8 cellular contexts compared by ENCODE assay signal in the genomic region with DNA sequence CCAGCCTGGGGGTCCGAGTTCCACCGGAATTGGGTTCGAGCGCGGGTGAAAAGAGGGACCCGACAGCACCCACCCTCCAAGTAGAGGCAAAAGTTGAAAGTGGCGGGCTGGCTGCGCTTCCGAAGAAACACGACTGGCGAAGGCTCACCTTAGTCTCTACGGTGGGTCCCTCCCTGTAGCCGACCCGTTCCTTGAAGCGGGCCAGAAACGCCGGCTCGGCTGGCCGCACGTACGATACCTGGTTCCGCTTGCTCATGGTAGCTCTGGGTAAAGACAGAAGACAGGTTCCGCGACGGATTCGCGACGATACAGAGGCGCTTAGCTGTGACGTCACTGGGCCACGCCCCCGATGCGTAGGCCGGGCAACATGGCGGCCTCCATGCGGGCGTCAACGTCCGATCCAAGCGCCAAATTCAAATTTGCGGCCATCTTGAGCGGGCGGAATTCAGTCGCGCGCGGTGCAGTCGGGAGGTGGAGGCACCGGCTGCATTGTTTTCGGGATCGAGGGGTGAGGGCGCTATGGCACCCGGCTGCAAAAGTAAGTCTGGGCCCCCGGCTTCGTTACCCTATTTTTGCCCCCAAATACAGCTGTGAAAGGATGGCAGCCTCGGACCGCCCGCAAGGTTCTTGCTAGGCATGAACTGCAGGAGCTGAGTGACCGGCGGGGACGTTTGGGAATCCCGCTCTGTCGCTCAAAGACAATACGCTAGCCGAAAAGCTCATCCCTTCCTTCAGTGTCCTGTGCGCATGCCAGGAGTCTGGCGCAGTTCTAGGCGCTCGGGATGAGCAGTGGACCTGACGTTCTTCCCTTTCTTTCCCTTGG. TPM values are rescaled to one million over a fixed set of nuclear protein-coding genes. Genes with fewer than 3 reads are reported as not detected.
A peak's percentile ranks its signal among the peaks of the same experiment; 100 is the strongest.
DNase-seq lines count a peak whose midpoint lies in the region; ATAC-seq, FAIRE-seq and TF ChIP-seq lines count a peak whose summit lies in the region.

A gene (minus strand): TSS at position 273 of the 823 bp plus-strand sequence. CDS start 17 bp downstream, at position 256.
A gene with protein sequence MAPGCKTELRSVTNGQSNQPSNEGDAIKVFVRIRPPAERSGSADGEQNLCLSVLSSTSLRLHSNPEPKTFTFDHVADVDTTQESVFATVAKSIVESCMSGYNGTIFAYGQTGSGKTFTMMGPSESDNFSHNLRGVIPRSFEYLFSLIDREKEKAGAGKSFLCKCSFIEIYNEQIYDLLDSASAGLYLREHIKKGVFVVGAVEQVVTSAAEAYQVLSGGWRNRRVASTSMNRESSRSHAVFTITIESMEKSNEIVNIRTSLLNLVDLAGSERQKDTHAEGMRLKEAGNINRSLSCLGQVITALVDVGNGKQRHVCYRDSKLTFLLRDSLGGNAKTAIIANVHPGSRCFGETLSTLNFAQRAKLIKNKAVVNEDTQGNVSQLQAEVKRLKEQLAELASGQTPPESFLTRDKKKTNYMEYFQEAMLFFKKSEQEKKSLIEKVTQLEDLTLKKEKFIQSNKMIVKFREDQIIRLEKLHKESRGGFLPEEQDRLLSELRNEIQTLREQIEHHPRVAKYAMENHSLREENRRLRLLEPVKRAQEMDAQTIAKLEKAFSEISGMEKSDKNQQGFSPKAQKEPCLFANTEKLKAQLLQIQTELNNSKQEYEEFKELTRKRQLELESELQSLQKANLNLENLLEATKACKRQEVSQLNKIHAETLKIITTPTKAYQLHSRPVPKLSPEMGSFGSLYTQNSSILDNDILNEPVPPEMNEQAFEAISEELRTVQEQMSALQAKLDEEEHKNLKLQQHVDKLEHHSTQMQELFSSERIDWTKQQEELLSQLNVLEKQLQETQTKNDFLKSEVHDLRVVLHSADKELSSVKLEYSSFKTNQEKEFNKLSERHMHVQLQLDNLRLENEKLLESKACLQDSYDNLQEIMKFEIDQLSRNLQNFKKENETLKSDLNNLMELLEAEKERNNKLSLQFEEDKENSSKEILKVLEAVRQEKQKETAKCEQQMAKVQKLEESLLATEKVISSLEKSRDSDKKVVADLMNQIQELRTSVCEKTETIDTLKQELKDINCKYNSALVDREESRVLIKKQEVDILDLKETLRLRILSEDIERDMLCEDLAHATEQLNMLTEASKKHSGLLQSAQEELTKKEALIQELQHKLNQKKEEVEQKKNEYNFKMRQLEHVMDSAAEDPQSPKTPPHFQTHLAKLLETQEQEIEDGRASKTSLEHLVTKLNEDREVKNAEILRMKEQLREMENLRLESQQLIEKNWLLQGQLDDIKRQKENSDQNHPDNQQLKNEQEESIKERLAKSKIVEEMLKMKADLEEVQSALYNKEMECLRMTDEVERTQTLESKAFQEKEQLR (N-terminal part only) (plus strand): TSS at position 448 of the 823 bp plus-strand sequence. CDS start 72 bp downstream, at position 520.

- H3K79me2 ChIP-seq in OCI-LY1 (ENCODE audit: insufficient read depth, low read length) (peaks cover 53% of the 10 kb centered on the region), endothelial cell of umbilical vein (ENCODE audit: control insufficient read depth, insufficient read depth, low read length) (peaks cover 64% of the 10 kb centered on the region)

- POLR2A ChIA-PET in endothelial cell of umbilical vein (lab: Charles Lee) = interaction anchor here (1.2 kb wide), 1 partner anchor 49 kb away, joined by 3 read pairs; a partner anchor contains a TSS

- H3K27me3 ChIP-seq in OCI-LY1 (ENCODE audit: insufficient read depth, low read length) (no peaks in the 10 kb centered on the region), endothelial cell of umbilical vein (ENCODE audit: control insufficient read depth in 2 of 2, insufficient read depth in 2 of 2, low read length in 2 of 2) (no peaks in the 10 kb centered on the region)

- H3K4me1 ChIP-seq in OCI-LY1 (ENCODE audit: insufficient read depth, low read length, severe bottlenecking) = peaks cover 11% of the 10 kb centered on the region
- peaks cover 6% of the 10 kb centered on the region for H3K4me1 ChIP-seq in endothelial cell of umbilical vein (ENCODE audit: control insufficient read depth, extremely low read depth, insufficient read depth, low read length)

- peak within 1 kb of the TSS; percentile 95 for H3K4me3 ChIP-seq in OCI-LY1 (ENCODE audit: low read depth, low read length, poor library complexity, severe bottlenecking)
- peak within 1 kb of the TSS; percentile 57 to 91 (median 81) for H3K4me3 ChIP-seq in endothelial cell of umbilical vein (replicated peaks in 1 of 3; ENCODE audit: insufficient read depth in 1 of 3, low read depth in 1 of 3, low read length in 3 of 3)

- CTCF ChIA-PET in endothelial cell of umbilical vein (lab: Charles Lee) = interaction anchor here (0.7 to 1.8 kb wide), 7 partner anchors 32 to 438 kb away, joined by 3 to 6 read pairs (median 4); a partner anchor contains a TSS

- H3K27ac ChIP-seq in OCI-LY1 (ENCODE audit: low read depth, low read length, poor library complexity, severe bottlenecking) = peak within 1 kb of the TSS; percentile 56
- peak within 1 kb of the TSS; percentile 80 for H3K27ac ChIP-seq in endothelial cell of umbilical vein (ENCODE audit: insufficient read depth, low read depth, low read length)

- BruUV-seq in endothelial cell of umbilical vein (replicated peaks; lab: Mats Ljungman, UMichigan) = TSS peak; percentile 70

- H2AFZ ChIP-seq in OCI-LY1 (ENCODE audit: low read length) = peak within 1 kb of the TSS; percentile 32
- peak within 1 kb of the TSS; percentile 95 for H2AFZ ChIP-seq in endothelial cell of umbilical vein (ENCODE audit: low read depth, low read length)

- H3K9ac ChIP-seq in OCI-LY1 (ENCODE audit: low read length) (peak within 1 kb of the TSS; percentile 94), endothelial cell of umbilical vein (replicated peaks; ENCODE audit: extremely low read depth, insufficient read depth, low read length) (peak within 1 kb of the TSS; percentile 93)

- H3K4me2 ChIP-seq in OCI-LY1 (ENCODE audit: low read length) (peak within 1 kb of the TSS; percentile 82), endothelial cell of umbilical vein (ENCODE audit: insufficient read depth, low read length) (peak within 1 kb of the TSS; percentile 90)

- DNase-seq in D341Med (ENCODE audit: low spot score) (peak; percentile 96), HuH-7 (ENCODE audit: low spot score) (peak; percentile 84), endothelial cell of umbilical vein (ENCODE audit: low read depth, low spot score) (peak; percentile 96), middle frontal gyrus (ENCODE audit: extremely low spot score, low spot score) (peak; percentile 94)
- DNase-seq in activated CD8-positive, alpha-beta memory T cell treated with anti-CD3 and anti-CD28 coated beads, Interleukin-2, amount 50 U/mL, for 48 hours = peak; percentile 99
- peak; percentile 94 to 98 for DNase-seq in stimulated activated CD8-positive, alpha-beta memory T cell treated with anti-CD3 and anti-CD28 coated beads, Interleukin-2, amount 100 ng/mL, for 48 hours (ENCODE audit: low read depth in 2 of 2)

- H3K9me2 ChIP-seq in OCI-LY1 (ENCODE audit: low read depth, low read length) = no peaks in the 10 kb centered on the region

- H3K9me1 ChIP-seq in endothelial cell of umbilical vein (replicated peaks; ENCODE audit: control insufficient read depth, extremely low read depth, insufficient read depth, low read length) = no peaks in the 10 kb centered on the region

- peak; percentile 74 for TF ChIP-seq POLR2A in endothelial cell of umbilical vein (IDR thresholded peaks at IDR 0.05; ENCODE audit: low read depth, low read length)

- H3K9me3 ChIP-seq in OCI-LY1 (ENCODE audit: low read length) (peaks cover 28% of the 10 kb centered on the region), endothelial cell of umbilical vein (replicated peaks; ENCODE audit: control insufficient read depth, insufficient read depth, low read length) (no peaks in the 10 kb centered on the region)

- H3K36me3 ChIP-seq in OCI-LY1 (ENCODE audit: insufficient read depth, low read length) (peaks cover 67% of the 10 kb centered on the region), endothelial cell of umbilical vein (ENCODE audit: control insufficient read depth in 2 of 2, extremely low read depth in 1 of 2, insufficient read depth in 2 of 2, low read length in 2 of 2) (no peaks in the 10 kb centered on the region)

- peak; percentile 95 for FAIRE-seq in endothelial cell of umbilical vein (lab: Jason Lieb, UNC)

- peak; percentile 90 for ATAC-seq in GM21515 (IDR thresholded peaks at IDR 0.05; ENCODE audit: unreplicated experiment)

- H3F3A ChIP-seq in OCI-LY1 (ENCODE audit: insufficient read depth, low read length) = no peaks in the 10 kb centered on the region

- TF ChIP-seq CTCF in OCI-LY1 (IDR thresholded peaks at IDR 0.05; ENCODE audit: low read length) = peak; percentile 36; the same call in 1 of the 2 replicates
- TF ChIP-seq CTCF in endothelial cell of umbilical vein (IDR thresholded peaks at IDR 0.05; ENCODE audit: extremely low read depth in 1 of 2, insufficient read depth in 1 of 2, low read depth in 1 of 2, low read length in 2 of 2) = no peak

- dilution Hi-C loops in endothelial cell of umbilical vein (cut with MboI; ENCODE audit: extremely low pct_ligation_motif_present, low sequenced_read_pairs) = no loop called here

- intact Hi-C loops in endothelial cell of umbilical vein (cut with micrococcal nuclease) = loop anchor here (1.0 to 5.0 kb wide), 7 partner anchors 32 to 438 kb away; a partner anchor contains a TSS

- H4K20me1 ChIP-seq in OCI-LY1 (ENCODE audit: insufficient read depth, low read length) (no peaks in the 10 kb centered on the region), endothelial cell of umbilical vein (replicated peaks; ENCODE audit: control insufficient read depth, extremely low read depth, insufficient read depth, low read length) (no peaks in the 10 kb centered on the region)

RNA-seq across cellular contexts. Expression of the first gene that starts in this region (rescaled TPM):
- 25.2 and 28.1 TPM in 2 replicates for total RNA-seq in endothelial cell of umbilical vein
- polyA plus RNA-seq in endothelial cell of umbilical vein = 5.4 and 6.1 TPM in 2 replicates
- 6.9 and 7.7 TPM in 2 replicates for polyA plus RNA-seq in endothelial cell of umbilical vein (2011; cell fraction: cytosol; rRNA removed)
- 3.6 and 5.0 TPM in 2 replicates for polyA plus RNA-seq in endothelial cell of umbilical vein (2011; cell fraction: nucleus; rRNA removed)
- 13.2 and 16.7 TPM in 2 replicates for polyA plus RNA-seq in endothelial cell of umbilical vein (2012)
- 12.6 and 14.4 TPM in 2 replicates for polyA minus RNA-seq in endothelial cell of umbilical vein
- 14.6 TPM for polyA minus RNA-seq in endothelial cell of umbilical vein (2011; cell fraction: cytosol; rRNA and poly(A)+ RNA removed)
- 3.5 and 6.2 TPM in 2 replicates for polyA minus RNA-seq in endothelial cell of umbilical vein (2011; cell fraction: nucleus; rRNA and poly(A)+ RNA removed)

RNA-seq across cellular contexts. Expression of the second gene that starts in this region (rescaled TPM):
- 20.9 and 21.6 TPM in 2 replicates for total RNA-seq in endothelial cell of umbilical vein
- 1.6 and 2.2 TPM in 2 replicates for polyA plus RNA-seq in endothelial cell of umbilical vein
- 5.2 and 5.4 TPM in 2 replicates for polyA plus RNA-seq in endothelial cell of umbilical vein (2011; cell fraction: cytosol; rRNA removed)
- polyA plus RNA-seq in endothelial cell of umbilical vein (2011; cell fraction: nucleus; rRNA removed) = 7.9 and 12.9 TPM in 2 replicates
- polyA plus RNA-seq in endothelial cell of umbilical vein (2012) = 4.1 and 12.0 TPM in 2 replicates
- polyA minus RNA-seq in endothelial cell of umbilical vein = 6.2 and 6.7 TPM in 2 replicates
- polyA minus RNA-seq in endothelial cell of umbilical vein (2011; cell fraction: cytosol; rRNA and poly(A)+ RNA removed) = 11.9 TPM
- 7.2 and 10.8 TPM in 2 replicates for polyA minus RNA-seq in endothelial cell of umbilical vein (2011; cell fraction: nucleus; rRNA and poly(A)+ RNA removed)

Comparison
In these comparisons a context has a peak if more than half of its experiments do, and no peak if none do; other contexts are left out.
1. Peak in every context shown above with its lines: DNase-seq, ATAC-seq, H3K4me3 ChIP-seq and H3K27ac ChIP-seq.